In the genomic region with DNA sequence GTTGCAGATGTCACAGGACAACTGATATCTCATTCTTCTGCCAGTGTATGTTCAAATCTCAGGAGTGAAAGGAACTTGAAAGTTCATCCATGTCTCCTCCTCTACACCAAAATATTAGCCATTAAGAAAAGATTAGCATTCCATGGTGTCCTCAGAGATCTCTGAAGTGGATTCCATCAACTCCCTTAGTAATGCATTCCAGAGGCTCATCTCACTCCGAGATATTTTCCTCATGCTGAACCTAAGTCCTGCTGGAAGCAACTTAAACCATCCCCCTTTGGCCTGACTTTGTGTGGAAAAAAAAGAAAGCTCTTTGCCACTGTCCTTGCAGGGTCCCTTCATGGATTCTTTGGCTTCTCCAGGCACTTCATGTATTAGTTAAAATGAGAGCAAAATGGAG, we compare ENCODE assay signal across 19 cellular contexts.
A peak's percentile ranks its signal among the peaks of the same experiment; 100 is the strongest.
DNase-seq lines count a peak whose midpoint lies in the region; ATAC-seq and TF ChIP-seq lines count a peak whose summit lies in the region.
"Had no signal": no experiment of that assay in that cellular context is flagged by ENCODE, and none has a peak within 500 bp of the region (broad histone marks: within the 10 kb centered on the region; RNA-seq: fewer than 3 reads in every experiment).

No MANE protein-coding gene starts in this region.

- in situ Hi-C loops in transverse colon (cut with MboI; ENCODE audit: low pct_ligation_motif_present in 1 of 4, low pct_unique_long_range_greater_than_20kb in 1 of 4, low sequenced_read_pairs in 3 of 4): no loop called here

- intact Hi-C loops in heart right ventricle (cut with DNase I): no loop called here
- intact Hi-C loops in cardiac septum (cut with DNase I): loop anchor here (5.0 kb wide), 1 partner anchor 155 kb away; the partner anchor contains the start of gene ZNF462
- intact Hi-C loops in psoas muscle (cut with DNase I): loop anchor here (5.0 to 10.0 kb wide), 3 partner anchors 45 to 158 kb away; partner anchors contain the start of gene ZNF462 (in 2 of the 2)
- intact Hi-C loops in transverse colon (cut with DNase I; ENCODE audit: low total_unique reads): loop anchor here (10.0 kb wide), 1 partner anchor 158 kb away; the partner anchor contains the start of gene ZNF462

- DNase-seq in heart right ventricle (no peak), cardiac septum (ENCODE audit: low spot score) (no peak), choroid plexus epithelial cell (ENCODE audit: low read depth) (peak; percentile 5), psoas muscle (no peak), transverse colon (no peak), NCI-H2196 treated with DMSO at 0.1 percent for 48 hours (lab: John Stamatoyannopoulos, UW; ENCODE audit: unreplicated experiment) (no peak), endothelial cell (ENCODE audit: low spot score) (no peak)
- DNase-seq: Calu3; CD8-positive, alpha-beta T cell; H7; NCI-H1417 treated with DMSO at 0.1 percent for 48 hours; NCI-H187 treated with DMSO at 0.1 percent for 48 hours; NCI-H226; NCI-H524 treated with DMSO at 0.1 percent for 48 hours; PC-3; SIG-M5 had no signal

- TF ChIP-seq CTCF in heart right ventricle (IDR thresholded peaks at IDR 0.05) (no peak), choroid plexus epithelial cell (conservative IDR thresholded peaks at IDR 0.05; ENCODE audit: low read depth, low read length) (no peak), psoas muscle (IDR thresholded peaks at IDR 0.05) (no peak), transverse colon (IDR thresholded peaks at IDR 0.05) (no peak), endothelial cell (IDR thresholded peaks at IDR 0.05; ENCODE audit: unreplicated experiment) (no peak)

- no peak for TF ChIP-seq POLR2A in transverse colon (IDR thresholded peaks at IDR 0.05)

- H3K36me3 ChIP-seq in heart right ventricle (no peaks in the 10 kb centered on the region), psoas muscle (ENCODE audit: insufficient read depth in 1 of 2, low read depth in 1 of 2) (no peaks in the 10 kb centered on the region), transverse colon (no peaks in the 10 kb centered on the region)

- H3K9me3 ChIP-seq in heart right ventricle (peaks cover 0 to 16% (median 0%) of the 10 kb centered on the region in 11 donors), psoas muscle (no peaks in the 10 kb centered on the region), transverse colon (no peaks in the 10 kb centered on the region)

- TF ChIP-seq EP300 in transverse colon (IDR thresholded peaks at IDR 0.05; ENCODE audit: low read depth): no peak

- WGBS in heart right ventricle, 2 donors: 60 to 66% methylated on average over 1 of the region's 1 CpG
- 12 to 47% (median 28%) methylated on average over 1 of the region's 1 CpG for WGBS in psoas muscle, 3 donors
- WGBS in transverse colon (ENCODE audit: low coverage in 1 of 2), 2 donors: 25 to 83% methylated on average over 1 of the region's 1 CpG

- no peak overlapping the region for H3K4me3 ChIP-seq in heart right ventricle
- no peak overlapping the region for H3K4me3 ChIP-seq in choroid plexus epithelial cell (ENCODE audit: low read depth, low read length)
- no peak overlapping the region for H3K4me3 ChIP-seq in psoas muscle
- no peak overlapping the region for H3K4me3 ChIP-seq in transverse colon

- no peaks in the 10 kb centered on the region for H3K36me3 Mint-ChIP-seq in endothelial cell (ENCODE audit: low read depth, unreplicated experiment)
- H3K36me3 Mint-ChIP-seq: CD8-positive, alpha-beta T cell had no signal

- H3K4me1 ChIP-seq in heart right ventricle: peaks cover 0 to 19% (median 13%) of the 10 kb centered on the region in 9 donors
- H3K4me1 ChIP-seq in psoas muscle: peaks cover 14% of the 10 kb centered on the region
- H3K4me1 ChIP-seq in transverse colon: peaks cover 0 to 8% (median 0%) of the 10 kb centered on the region in 4 donors

- H3K27ac Mint-ChIP-seq in endothelial cell (ENCODE audit: unreplicated experiment): no peak overlapping the region
- H3K27ac Mint-ChIP-seq: CD8-positive, alpha-beta T cell had no signal

- no peaks in the 10 kb centered on the region for H3K27me3 Mint-ChIP-seq in endothelial cell (ENCODE audit: unreplicated experiment)

- ATAC-seq in heart right ventricle (no peak), psoas muscle (no peak), GM21423 (IDR thresholded peaks at IDR 0.05; ENCODE audit: unreplicated experiment) (no peak)
- ATAC-seq: CD8-positive, alpha-beta T cell; PC-3 had no signal

- no peaks in the 10 kb centered on the region for H3K9me3 Mint-ChIP-seq in endothelial cell (ENCODE audit: unreplicated experiment)

- H3K27me3 ChIP-seq in heart right ventricle (no peaks in the 10 kb centered on the region), psoas muscle (ENCODE audit: insufficient read depth in 3 of 3, low read length in 2 of 3) (no peaks in the 10 kb centered on the region), transverse colon (no peaks in the 10 kb centered on the region)

- no peak overlapping the region for H3K4me3 Mint-ChIP-seq in endothelial cell (ENCODE audit: unreplicated experiment)
- H3K4me3 Mint-ChIP-seq: CD8-positive, alpha-beta T cell had no signal

- peak overlapping the region in 6 of 10 donors; percentile 4 to 67 (median 48) for H3K27ac ChIP-seq in heart right ventricle
- peak overlapping the region; percentile 82 for H3K27ac ChIP-seq in psoas muscle
- H3K27ac ChIP-seq in transverse colon: peak overlapping the region in 3 of 4 donors; percentile 26 to 41 (median 41)
- H3K27ac ChIP-seq: 22Rv1, RWPE1 had no signal

- no peaks in the 10 kb centered on the region for H3K4me1 Mint-ChIP-seq in endothelial cell (ENCODE audit: unreplicated experiment)

Comparison
In these comparisons a context has a peak if more than half of its experiments do, and no peak if none do; other contexts are left out.
1. intact Hi-C loops: an anchor here in cardiac septum (5.0 kb wide), psoas muscle (5.0 to 10.0 kb wide) and transverse colon (10.0 kb wide); none called in heart right ventricle.